Comparison of ENCODE assay signal across 14 cellular contexts in the genomic region with DNA sequence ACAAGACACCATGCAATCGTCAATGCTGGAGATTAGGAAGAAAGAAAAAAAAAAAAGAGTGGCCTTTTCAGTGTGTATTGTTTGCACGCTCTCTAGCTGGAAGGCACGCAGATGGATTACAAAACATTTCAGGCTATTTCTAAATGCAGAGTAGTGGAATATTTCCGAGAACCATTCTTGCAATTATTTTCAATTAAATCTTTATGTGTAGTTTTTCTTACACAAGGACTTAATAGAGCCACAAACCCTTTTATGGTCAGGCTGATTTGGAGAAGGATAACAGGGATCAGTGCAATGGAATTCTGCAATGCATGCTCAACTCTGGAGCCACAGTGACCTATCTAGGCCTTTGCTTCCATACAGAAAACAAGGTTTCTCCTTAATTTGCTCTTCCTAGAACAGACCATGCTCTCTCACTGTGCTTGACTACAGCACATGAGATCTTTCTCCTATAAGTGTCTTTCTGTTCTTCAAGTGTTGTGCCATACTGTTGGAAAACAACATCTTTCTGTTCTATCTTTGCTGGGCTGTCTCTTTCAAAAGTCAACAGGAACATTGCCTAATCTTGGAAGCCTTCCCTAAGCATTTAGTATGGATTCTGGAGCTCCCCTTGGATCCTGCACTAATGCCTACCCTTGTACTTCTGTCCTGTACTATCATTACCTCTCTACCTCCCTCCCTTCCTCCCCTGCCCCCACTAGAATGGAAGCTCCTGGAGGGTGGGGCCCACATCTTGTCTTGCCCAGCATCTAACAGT. TPM values are rescaled to one million over a fixed set of nuclear protein-coding genes. Genes with fewer than 3 reads are reported as not detected.
A peak's percentile ranks its signal among the peaks of the same experiment; 100 is the strongest.
DNase-seq lines count a peak whose midpoint lies in the region; ATAC-seq and TF ChIP-seq lines count a peak whose summit lies in the region.
"Had no signal": no experiment of that assay in that cellular context is flagged by ENCODE, and none has a peak within 500 bp of the region (broad histone marks: within the 10 kb centered on the region; RNA-seq: fewer than 3 reads in every experiment).

No MANE protein-coding gene starts in this region.

- TF ChIP-seq POLR2A in spleen (IDR thresholded peaks at IDR 0.05) = no peak

- CTCF ChIA-PET in Caco-2 (lab: Charles Lee) = no interaction called here

- H3K27ac ChIP-seq in caudate nucleus (ENCODE audit: low read depth, low read length) = peak overlapping the region; percentile 22
- peak overlapping the region; percentile 36 to 84 for H3K27ac ChIP-seq in right atrium auricular region
- H3K27ac ChIP-seq in spleen = peak overlapping the region in 1 of 8 donors; percentile 38

- H3K9me3 Mint-ChIP-seq in Caco-2 (ENCODE audit: unreplicated experiment) = no peaks in the 10 kb centered on the region
- H3K9me3 Mint-ChIP-seq: activated naive CD8-positive, alpha-beta T cell treated with anti-CD3 and anti-CD28 coated beads for 36 hours; T-helper 1 cell treated with Interleukin-12 subunit alpha and Interleukin-12 subunit beta and Interleukin-4 antibody, amounts not matched to agents 30 μg/mL and 1 μg/mL, for 36 hours had no signal

- H3K4me3 Mint-ChIP-seq in Caco-2 (ENCODE audit: unreplicated experiment) = no peak overlapping the region
- H3K4me3 Mint-ChIP-seq: activated naive CD8-positive, alpha-beta T cell treated with anti-CD3 and anti-CD28 coated beads for 36 hours; B cell; T-helper 1 cell treated with Interleukin-12 subunit alpha and Interleukin-12 subunit beta and Interleukin-4 antibody, amounts not matched to agents 30 μg/mL and 1 μg/mL, for 36 hours had no signal

- H3K4me1 ChIP-seq in right atrium auricular region (peaks cover 0 to 95% of the 10 kb centered on the region in 2 donors), Caco-2 (0 out of 2 replicates have a peak, but pooled peaks cover 3% of the 10 kb centered on the region), spleen (peaks cover 0 to 14% (median 5%) of the 10 kb centered on the region in 6 donors)

- WGBS in spleen, 5 donors = 79 to 93% (median 86%) methylated on average over 4 of the region's 4 CpGs

- no peaks in the 10 kb centered on the region for H3K9me3 ChIP-seq in right atrium auricular region
- H3K9me3 ChIP-seq in Caco-2 = no peaks in the 10 kb centered on the region
- H3K9me3 ChIP-seq in spleen = no peaks in the 10 kb centered on the region

- TF ChIP-seq CTCF in right atrium auricular region (IDR thresholded peaks at IDR 0.05) (no peak), Caco-2 (IDR thresholded peaks at IDR 0.05; ENCODE audit: insufficient read depth in 1 of 2, low read depth in 1 of 2, low read length in 1 of 2, severe bottlenecking in 1 of 2, unreplicated experiment in 1 of 2) (no peak), spleen (IDR thresholded peaks at IDR 0.05 in 8 of 11, conservative IDR thresholded peaks at IDR 0.05 in 3 of 11) (no peak)

- H3K4me1 Mint-ChIP-seq in Caco-2 (ENCODE audit: low read depth, unreplicated experiment) = peaks cover 7% of the 10 kb centered on the region
- H3K4me1 Mint-ChIP-seq: activated naive CD8-positive, alpha-beta T cell treated with anti-CD3 and anti-CD28 coated beads for 36 hours; B cell had no signal

- H3K27ac Mint-ChIP-seq in Caco-2 (ENCODE audit: unreplicated experiment) = no peak overlapping the region
- H3K27ac Mint-ChIP-seq: activated naive CD8-positive, alpha-beta T cell treated with anti-CD3 and anti-CD28 coated beads for 36 hours; B cell; T-helper 1 cell treated with Interleukin-12 subunit alpha and Interleukin-12 subunit beta and Interleukin-4 antibody, amounts not matched to agents 30 μg/mL and 1 μg/mL, for 36 hours had no signal

- DNase-seq in EH (ENCODE audit: low read depth) (peak; percentile 95), caudate nucleus (lab: John Stamatoyannopoulos, UW) (no peak), right atrium auricular region (ENCODE audit: low spot score) (no peak), sciatic nerve (ENCODE audit: low spot score) (no peak), Caco-2 (no peak), spleen (no peak), putamen (ENCODE audit: low spot score) (no peak)
- DNase-seq in stimulated activated CD4-positive, alpha-beta T cell treated with anti-CD3 and anti-CD28 coated beads, Interleukin-15, amount 100 ng/mL, for 24 hours = no peak
- DNase-seq: activated naive CD8-positive, alpha-beta T cell treated with anti-CD3 and anti-CD28 coated beads for 36 hours; left cardiac atrium; NCI-H1930; retina had no signal

- intact Hi-C loops in sciatic nerve (cut with DNase I) = no loop called here
- intact Hi-C loops in Caco-2 (cut with micrococcal nuclease; ENCODE audit: unreplicated experiment) = no loop called here
- intact Hi-C loops in spleen (cut with DNase I; ENCODE audit: low total_unique reads) = no loop called here

- ATAC-seq in sciatic nerve = peak; percentile 8

- H3K36me3 Mint-ChIP-seq in Caco-2 (ENCODE audit: insufficient read depth, unreplicated experiment) = no peaks in the 10 kb centered on the region
- H3K36me3 Mint-ChIP-seq: activated naive CD8-positive, alpha-beta T cell treated with anti-CD3 and anti-CD28 coated beads for 36 hours had no signal

- BruUV-seq in Caco-2 (replicated peaks; lab: Mats Ljungman, UMichigan) = no TSS peak

- H3K36me3 ChIP-seq in right atrium auricular region = no peaks in the 10 kb centered on the region
- H3K36me3 ChIP-seq in Caco-2 (ENCODE audit: control insufficient read depth, insufficient read depth, low read length) = no peaks in the 10 kb centered on the region
- H3K36me3 ChIP-seq in spleen = no peaks in the 10 kb centered on the region

- H3K27me3 Mint-ChIP-seq in Caco-2 (ENCODE audit: insufficient read depth, unreplicated experiment) = no peaks in the 10 kb centered on the region
- H3K27me3 Mint-ChIP-seq: activated naive CD8-positive, alpha-beta T cell treated with anti-CD3 and anti-CD28 coated beads for 36 hours; B cell had no signal

- H3K4me3 ChIP-seq in right atrium auricular region (no peak overlapping the region), Caco-2 (ENCODE audit: low read depth, low read length) (no peak overlapping the region), spleen (no peak overlapping the region)

- POLR2A ChIA-PET in Caco-2 (lab: Charles Lee) = no interaction called here

- no peaks in the 10 kb centered on the region for H3K27me3 ChIP-seq in right atrium auricular region
- H3K27me3 ChIP-seq in Caco-2 (replicated peaks; ENCODE audit: control insufficient read depth, insufficient read depth, low read length) = no peaks in the 10 kb centered on the region
- no peaks in the 10 kb centered on the region for H3K27me3 ChIP-seq in spleen (replicated peaks in 1 of 7)

RNA-seq across cellular contexts. Expression of a gene that starts 26.9 kb away (rescaled TPM):
- total RNA-seq in right atrium auricular region = 10 to 100 TPM; 21.6 to 23.3 TPM
- 151 TPM for total RNA-seq in sciatic nerve
- total RNA-seq in Caco-2 (2022) = 9.1 and 12.9 TPM in 2 replicates
- total RNA-seq in spleen = 10 to 100 TPM; 19.2 to 58.1 (median 37.4) TPM
- polyA plus RNA-seq in spleen = 1 to 10 TPM; 1.4 to 5.2 (median 2.1) TPM
